Comparison of ENCODE assay signal across 9 cellular contexts in the genomic region with DNA sequence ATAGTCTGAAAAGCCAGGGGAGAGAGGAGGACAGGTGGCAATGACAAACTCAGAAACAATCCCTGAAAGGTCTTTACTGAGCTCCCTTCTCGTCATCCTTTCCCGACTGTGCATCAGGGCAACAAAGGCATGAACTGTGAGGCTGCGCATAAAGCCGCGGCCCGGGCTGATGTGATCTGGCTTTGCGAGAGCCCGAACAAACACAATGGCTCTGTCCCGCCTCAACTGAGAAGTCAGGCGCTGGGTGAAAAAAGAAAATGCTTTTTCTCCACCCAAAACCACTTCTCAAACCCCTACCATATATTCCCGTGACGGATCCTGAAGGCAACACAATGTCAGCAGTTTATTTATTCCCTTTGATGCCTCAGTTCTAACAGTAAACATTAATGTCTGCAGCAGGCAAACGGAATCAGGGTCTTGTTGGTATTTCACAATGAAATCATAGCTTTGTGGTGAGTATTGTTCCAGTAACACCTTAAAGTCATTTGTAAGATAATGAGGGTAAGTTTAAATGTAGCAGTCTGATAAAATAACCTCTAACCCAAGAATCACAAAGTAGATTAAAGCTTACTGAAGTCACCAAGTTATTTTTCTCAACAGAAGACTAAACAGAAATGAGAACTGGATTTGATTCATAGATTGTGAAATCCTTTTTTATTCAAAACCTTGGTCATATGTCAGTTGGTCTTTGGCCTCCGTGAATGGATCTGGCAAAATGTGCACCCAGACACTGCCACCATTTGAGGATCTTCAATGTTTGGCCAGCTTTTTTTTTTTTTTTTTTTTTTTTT.
A peak's percentile ranks its signal among the peaks of the same experiment; 100 is the strongest.
DNase-seq lines count a peak whose midpoint lies in the region; ATAC-seq and TF ChIP-seq lines count a peak whose summit lies in the region.
"Had no signal": no experiment of that assay in that cellular context is flagged by ENCODE, and none has a peak within 500 bp of the region (broad histone marks: within the 10 kb centered on the region; RNA-seq: fewer than 3 reads in every experiment).

No MANE protein-coding gene starts in this region.

- DNase-seq in LHCN-M2 (ENCODE audit: low read depth) (peak; percentile 70), colonic mucosa (no peak), left lobe of liver (ENCODE audit: low spot score) (peak; percentile 71), hepatic stellate cell (ENCODE audit: low spot score) (no peak), mesenteric fat pad (ENCODE audit: low spot score) (no peak), cerebellar cortex (ENCODE audit: low spot score) (no peak)
- DNase-seq: stimulated activated naive CD4-positive, alpha-beta T cell had no signal

- no peak for TF ChIP-seq CTCF in colonic mucosa (IDR thresholded peaks at IDR 0.05)

- H3K27ac ChIP-seq in colonic mucosa (peak overlapping the region; percentile 46), subcutaneous abdominal adipose tissue (ENCODE audit: low read depth, low read length) (peak overlapping the region; percentile 95)

- H3K4me1 ChIP-seq in colonic mucosa = peaks cover 4% of the 10 kb centered on the region
- peaks cover 5 to 73% (median 61%) of the 10 kb centered on the region in 5 donors for H3K4me1 ChIP-seq in subcutaneous abdominal adipose tissue (ENCODE audit: control insufficient read depth in 5 of 5, insufficient read depth in 5 of 5, low read length in 5 of 5)

- H3K9me3 ChIP-seq in colonic mucosa = no peaks in the 10 kb centered on the region
- no peaks in the 10 kb centered on the region for H3K9me3 ChIP-seq in subcutaneous abdominal adipose tissue (ENCODE audit: control insufficient read depth in 5 of 5, low read length in 5 of 5)

- no peaks in the 10 kb centered on the region for H3K27me3 ChIP-seq in colonic mucosa
- no peaks in the 10 kb centered on the region for H3K27me3 ChIP-seq in subcutaneous abdominal adipose tissue (ENCODE audit: control insufficient read depth in 5 of 5, insufficient read depth in 4 of 5, low read length in 5 of 5)

- H3K9ac ChIP-seq in colonic mucosa (ENCODE audit: low read depth in 2 of 2, low read length in 2 of 2) (no peak overlapping the region), subcutaneous abdominal adipose tissue (ENCODE audit: low read length in 5 of 5) (peak overlapping the region in 4 of 5 donors; percentile 11 to 48 (median 35))

- intact Hi-C loops in colonic mucosa (cut with DNase I) = no loop called here

- ATAC-seq in left lobe of liver = peak; percentile 62
- no peak for ATAC-seq in GM18861 (IDR thresholded peaks at IDR 0.05; ENCODE audit: unreplicated experiment)

- H3K36me3 ChIP-seq in colonic mucosa (no peaks in the 10 kb centered on the region), subcutaneous abdominal adipose tissue (ENCODE audit: control insufficient read depth in 5 of 5, insufficient read depth in 5 of 5, low read length in 5 of 5) (no peaks in the 10 kb centered on the region)

- H3K4me3 ChIP-seq in colonic mucosa (no peak overlapping the region), subcutaneous abdominal adipose tissue (ENCODE audit: low read depth in 1 of 5, low read length in 5 of 5) (peak overlapping the region in 1 of 5 donors; percentile 27)

Comparison
In these comparisons a context has a peak if more than half of its experiments do, and no peak if none do; other contexts are left out.
1. DNase-seq: peak in LHCN-M2 (single experiment) and left lobe of liver (single experiment); none in colonic mucosa (single experiment), hepatic stellate cell (single experiment), mesenteric fat pad (single experiment) and cerebellar cortex (single experiment).
2. H3K9ac ChIP-seq: peak in subcutaneous abdominal adipose tissue (4 of 5); none in colonic mucosa (0 of 2).